1 cellular context compared by ENCODE assay signal in genomic region chr12:32110417-32110816, GRCh38.
TF ChIP-seq lines count a peak whose summit lies in the region.

No MANE protein-coding gene starts in this region.

TF ChIP-seq in SK-N-SH, 30 proteins besides CTCF, POLR2A, EP300 and RAD21:
- no peak for TF ChIP-seq ZBTB33 (IDR thresholded peaks at IDR 0.05; ENCODE audit: borderline replicate concordance, low read depth)
- no peak for TF ChIP-seq RFX5 (IDR thresholded peaks at IDR 0.05; ENCODE audit: low read length)
- no peak for TF ChIP-seq SIN3A (IDR thresholded peaks at IDR 0.05; ENCODE audit: borderline replicate concordance, low read depth, low read length)
- no peak for TF ChIP-seq TCF12 (IDR thresholded peaks at IDR 0.05)
- TF ChIP-seq YY1 (IDR thresholded peaks at IDR 0.05; ENCODE audit: low read depth), result no peak
- no peak for TF ChIP-seq MEF2A (IDR thresholded peaks at IDR 0.05; ENCODE audit: borderline replicate concordance, low read depth)
